ENCODE assay signal across 10 cellular contexts in the genomic region with DNA sequence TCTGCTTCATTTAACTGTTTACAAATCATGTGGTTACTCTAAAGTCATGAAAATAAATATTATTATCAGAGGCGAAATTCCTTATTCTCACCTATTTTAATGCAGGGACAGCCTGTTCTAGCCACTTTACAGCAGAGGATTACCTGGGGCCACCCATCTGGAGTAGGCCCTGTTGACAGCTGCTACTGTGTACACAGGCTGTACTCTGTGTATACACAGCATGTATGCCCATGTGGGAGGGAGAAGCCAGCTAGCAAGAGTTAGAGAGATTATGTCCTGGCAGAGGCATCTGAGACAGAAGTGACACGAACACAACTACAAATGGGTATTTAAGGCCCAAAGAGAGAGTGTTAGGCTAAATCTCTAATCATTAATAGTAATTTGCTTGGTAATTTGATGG.
A peak's percentile ranks its signal among the peaks of the same experiment; 100 is the strongest.
DNase-seq lines count a peak whose midpoint lies in the region; ATAC-seq and TF ChIP-seq lines count a peak whose summit lies in the region.
"Had no signal": no experiment of that assay in that cellular context is flagged by ENCODE, and none has a peak within 500 bp of the region (broad histone marks: within the 10 kb centered on the region; RNA-seq: fewer than 3 reads in every experiment).

No MANE protein-coding gene starts in this region.

- no peaks in the 10 kb centered on the region for H3K36me3 ChIP-seq in liver (ENCODE audit: control insufficient read depth in 4 of 4, insufficient read depth in 3 of 4, low read depth in 1 of 4, low read length in 3 of 4)
- H3K36me3 ChIP-seq: suprapubic skin had no signal

- H3K9me3 ChIP-seq in liver (ENCODE audit: control insufficient read depth in 4 of 4, low read length in 3 of 4) = no peaks in the 10 kb centered on the region
- H3K9me3 ChIP-seq: suprapubic skin had no signal

- WGBS in liver = 59% methylated on average over 2 of the region's 2 CpGs

- H3K27me3 ChIP-seq in liver (ENCODE audit: control insufficient read depth in 4 of 4, insufficient read depth in 4 of 4, low read length in 3 of 4) = no peaks in the 10 kb centered on the region
- H3K27me3 ChIP-seq: suprapubic skin had no signal

- ATAC-seq in HG03565 (IDR thresholded peaks at IDR 0.05; ENCODE audit: unreplicated experiment) = no peak

- no peak overlapping the region for H3K27ac ChIP-seq in liver (ENCODE audit: low read depth in 1 of 2, low read length in 2 of 2)
- H3K27ac ChIP-seq: suprapubic skin had no signal

- H3K4me1 ChIP-seq in liver (ENCODE audit: control insufficient read depth in 4 of 4, insufficient read depth in 4 of 4, low read length in 3 of 4) = peaks cover 0 to 2% (median 0%) of the 10 kb centered on the region in 4 donors
- H3K4me1 ChIP-seq: suprapubic skin had no signal

- H3K9ac ChIP-seq in liver (ENCODE audit: low read depth in 1 of 2, low read length in 2 of 2) = no peak overlapping the region

- no peak overlapping the region for H3K4me3 ChIP-seq in liver (ENCODE audit: low read depth in 1 of 3, low read length in 3 of 3)
- H3K4me3 ChIP-seq: suprapubic skin had no signal

- TF ChIP-seq CTCF in liver (IDR thresholded peaks at IDR 0.05; ENCODE audit: low read depth, low read length, missing input control) = no peak

- TF ChIP-seq RAD21 in liver (IDR thresholded peaks at IDR 0.05) = no peak

- DNase-seq in DMS 273 treated with DMSO at 0.1 percent for 48 hours (lab: John Stamatoyannopoulos, UW) = peak; percentile 51
- DNase-seq in NCI-H1417 treated with DMSO at 0.1 percent for 48 hours (lab: John Stamatoyannopoulos, UW) = peak; percentile 17
- peak; percentile 65 to 74 for DNase-seq in SHP77 (lab: John Stamatoyannopoulos, UW)
- DNase-seq in activated effector memory CD4-positive, alpha-beta T cell treated with Interleukin-2 at 50 U/mL for 16 hours = no peak
- DNase-seq in iPS-NIHi7 (ENCODE audit: extremely low spot score) = no peak
- DNase-seq: activated CD4-positive, alpha-beta T cell treated with anti-CD3 and anti-CD28 coated beads, Interleukin-2, amount 10 ng/mL, durations not matched to agents 7 days and 5 days; left cardiac atrium had no signal

TF ChIP-seq in liver, 16 proteins besides CTCF, POLR2A, EP300 and RAD21:
- TF ChIP-seq SP1 (IDR thresholded peaks at IDR 0.05) = peak; percentile 11
- TF ChIP-seq JUND (IDR thresholded peaks at IDR 0.05) = no peak
- TF ChIP-seq, protein P1, sequence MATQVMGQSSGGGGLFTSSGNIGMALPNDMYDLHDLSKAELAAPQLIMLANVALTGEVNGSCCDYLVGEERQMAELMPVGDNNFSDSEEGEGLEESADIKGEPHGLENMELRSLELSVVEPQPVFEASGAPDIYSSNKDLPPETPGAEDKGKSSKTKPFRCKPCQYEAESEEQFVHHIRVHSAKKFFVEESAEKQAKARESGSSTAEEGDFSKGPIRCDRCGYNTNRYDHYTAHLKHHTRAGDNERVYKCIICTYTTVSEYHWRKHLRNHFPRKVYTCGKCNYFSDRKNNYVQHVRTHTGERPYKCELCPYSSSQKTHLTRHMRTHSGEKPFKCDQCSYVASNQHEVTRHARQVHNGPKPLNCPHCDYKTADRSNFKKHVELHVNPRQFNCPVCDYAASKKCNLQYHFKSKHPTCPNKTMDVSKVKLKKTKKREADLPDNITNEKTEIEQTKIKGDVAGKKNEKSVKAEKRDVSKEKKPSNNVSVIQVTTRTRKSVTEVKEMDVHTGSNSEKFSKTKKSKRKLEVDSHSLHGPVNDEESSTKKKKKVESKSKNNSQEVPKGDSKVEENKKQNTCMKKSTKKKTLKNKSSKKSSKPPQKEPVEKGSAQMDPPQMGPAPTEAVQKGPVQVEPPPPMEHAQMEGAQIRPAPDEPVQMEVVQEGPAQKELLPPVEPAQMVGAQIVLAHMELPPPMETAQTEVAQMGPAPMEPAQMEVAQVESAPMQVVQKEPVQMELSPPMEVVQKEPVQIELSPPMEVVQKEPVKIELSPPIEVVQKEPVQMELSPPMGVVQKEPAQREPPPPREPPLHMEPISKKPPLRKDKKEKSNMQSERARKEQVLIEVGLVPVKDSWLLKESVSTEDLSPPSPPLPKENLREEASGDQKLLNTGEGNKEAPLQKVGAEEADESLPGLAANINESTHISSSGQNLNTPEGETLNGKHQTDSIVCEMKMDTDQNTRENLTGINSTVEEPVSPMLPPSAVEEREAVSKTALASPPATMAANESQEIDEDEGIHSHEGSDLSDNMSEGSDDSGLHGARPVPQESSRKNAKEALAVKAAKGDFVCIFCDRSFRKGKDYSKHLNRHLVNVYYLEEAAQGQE (IDR thresholded peaks at IDR 0.05) = no peak
- no peak for TF ChIP-seq ATF3 (IDR thresholded peaks at IDR 0.05)
- TF ChIP-seq, protein P2, sequence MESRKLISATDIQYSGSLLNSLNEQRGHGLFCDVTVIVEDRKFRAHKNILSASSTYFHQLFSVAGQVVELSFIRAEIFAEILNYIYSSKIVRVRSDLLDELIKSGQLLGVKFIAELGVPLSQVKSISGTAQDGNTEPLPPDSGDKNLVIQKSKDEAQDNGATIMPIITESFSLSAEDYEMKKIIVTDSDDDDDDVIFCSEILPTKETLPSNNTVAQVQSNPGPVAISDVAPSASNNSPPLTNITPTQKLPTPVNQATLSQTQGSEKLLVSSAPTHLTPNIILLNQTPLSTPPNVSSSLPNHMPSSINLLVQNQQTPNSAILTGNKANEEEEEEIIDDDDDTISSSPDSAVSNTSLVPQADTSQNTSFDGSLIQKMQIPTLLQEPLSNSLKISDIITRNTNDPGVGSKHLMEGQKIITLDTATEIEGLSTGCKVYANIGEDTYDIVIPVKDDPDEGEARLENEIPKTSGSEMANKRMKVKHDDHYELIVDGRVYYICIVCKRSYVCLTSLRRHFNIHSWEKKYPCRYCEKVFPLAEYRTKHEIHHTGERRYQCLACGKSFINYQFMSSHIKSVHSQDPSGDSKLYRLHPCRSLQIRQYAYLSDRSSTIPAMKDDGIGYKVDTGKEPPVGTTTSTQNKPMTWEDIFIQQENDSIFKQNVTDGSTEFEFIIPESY (IDR thresholded peaks at IDR 0.05) = no peak
- TF ChIP-seq YY1 (IDR thresholded peaks at IDR 0.05) = no peak
- TF ChIP-seq RXRA (IDR thresholded peaks at IDR 0.05) = peak in 1 of 2 donors; percentile 37
- TF ChIP-seq EGR1 (IDR thresholded peaks at IDR 0.05; ENCODE audit: low read depth in 2 of 2) = no peak
- TF ChIP-seq FOXA2 (IDR thresholded peaks at IDR 0.05) = peak; percentile 58
- no peak for TF ChIP-seq HNF4A (conservative IDR thresholded peaks at IDR 0.05)
- TF ChIP-seq, protein P3, sequence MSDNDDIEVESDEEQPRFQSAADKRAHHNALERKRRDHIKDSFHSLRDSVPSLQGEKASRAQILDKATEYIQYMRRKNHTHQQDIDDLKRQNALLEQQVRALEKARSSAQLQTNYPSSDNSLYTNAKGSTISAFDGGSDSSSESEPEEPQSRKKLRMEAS (IDR thresholded peaks at IDR 0.05) = no peak
- TF ChIP-seq FOXA1 (IDR thresholded peaks at IDR 0.05) = no peak
- TF ChIP-seq GABPA (IDR thresholded peaks at IDR 0.05 in 1 of 2, conservative IDR thresholded peaks at IDR 0.05 in 1 of 2) = no peak
- no peak for TF ChIP-seq HNF4G (IDR thresholded peaks at IDR 0.05)
- TF ChIP-seq NR2F2 (IDR thresholded peaks at IDR 0.05) = no peak
- no peak for TF ChIP-seq TAF1 (conservative IDR thresholded peaks at IDR 0.05)
TF ChIP-seq in liver: peak in this region for 3.

Comparison
In these comparisons a context has a peak if more than half of its experiments do, and no peak if none do; other contexts are left out.
1. DNase-seq: peak in DMS 273 treated with DMSO at 0.1 percent for 48 hours (single experiment), NCI-H1417 treated with DMSO at 0.1 percent for 48 hours (single experiment) and SHP77 (2 of 2); none in activated effector memory CD4-positive, alpha-beta T cell treated with Interleukin-2 at 50 U/mL for 16 hours (single experiment) and iPS-NIHi7 (single experiment).